8 cellular contexts compared by ENCODE assay signal in genomic region chr1:6025269-6026094, GRCh38. TPM values are rescaled to one million over a fixed set of nuclear protein-coding genes. Genes with fewer than 3 reads are reported as not detected.
DNase-seq lines count a peak whose midpoint lies in the region; ATAC-seq and TF ChIP-seq lines count a peak whose summit lies in the region.

No MANE protein-coding gene starts in this region.

- H3K4me1 ChIP-seq in foreskin keratinocyte: peaks cover 4% of the 10 kb centered on the region

- H3K27me3 Mint-ChIP-seq in stimulated activated naive B cell treated with anti-CD40 and anti-IgM and Interleukin-4, amounts not matched to agents 10 μg/mL and 1 μg/mL and 100 μg/mL, for 72 hours: no peaks in the 10 kb centered on the region

- peak overlapping the region; percentile 71 for H3K27ac ChIP-seq in foreskin keratinocyte

- peaks cover 7 to 8% of the 10 kb centered on the region in 2 donors for H3K9me3 Mint-ChIP-seq in stimulated activated naive B cell treated with anti-CD40 and anti-IgM and Interleukin-4, amounts not matched to agents 10 μg/mL and 1 μg/mL and 100 μg/mL, for 72 hours

- peaks cover 44 to 57% of the 10 kb centered on the region in 2 donors for H3K4me1 Mint-ChIP-seq in stimulated activated naive B cell treated with anti-CD40 and anti-IgM and Interleukin-4, amounts not matched to agents 10 μg/mL and 1 μg/mL and 100 μg/mL, for 72 hours

- ATAC-seq in foreskin keratinocyte: peak; percentile 77
- no peak for ATAC-seq in stimulated activated naive B cell treated with anti-CD40 and anti-IgM and Interleukin-4, amounts not matched to agents 10 μg/mL and 1 μg/mL and 100 μg/mL, for 72 hours (replicated peaks)
- ATAC-seq in GM21528 (IDR thresholded peaks at IDR 0.05; ENCODE audit: low FRiP score, unreplicated experiment): no peak
- ATAC-seq in HG02610 (IDR thresholded peaks at IDR 0.05; ENCODE audit: unreplicated experiment): no peak

- TF ChIP-seq CTCF in foreskin keratinocyte (conservative IDR thresholded peaks at IDR 0.05): no peak

- peak overlapping the region; percentile 94 to 98 for H3K4me3 Mint-ChIP-seq in stimulated activated naive B cell treated with anti-CD40 and anti-IgM and Interleukin-4, amounts not matched to agents 10 μg/mL and 1 μg/mL and 100 μg/mL, for 72 hours

- H3K36me3 Mint-ChIP-seq in stimulated activated naive B cell treated with anti-CD40 and anti-IgM and Interleukin-4, amounts not matched to agents 10 μg/mL and 1 μg/mL and 100 μg/mL, for 72 hours: peaks cover 29 to 44% of the 10 kb centered on the region in 2 donors

- peak overlapping the region; percentile 99 for H3K27ac Mint-ChIP-seq in stimulated activated naive B cell treated with anti-CD40 and anti-IgM and Interleukin-4, amounts not matched to agents 10 μg/mL and 1 μg/mL and 100 μg/mL, for 72 hours

- DNase-seq in NCI-H2171 treated with DMSO at 0.1 percent for 48 hours (lab: John Stamatoyannopoulos, UW) (peak; percentile 36), NCI-H2171 (lab: John Stamatoyannopoulos, UW) (no peak), SW480 (ENCODE audit: low spot score) (peak; percentile 70), foreskin keratinocyte (peak; percentile 53 to 78), NCI-H1092 (lab: John Stamatoyannopoulos, UW) (no peak)
- DNase-seq in stimulated activated naive B cell treated with anti-CD40 and anti-IgM and Interleukin-4, amounts not matched to agents 10 μg/mL and 1 μg/mL and 100 μg/mL, for 72 hours: peak; percentile 18

- peaks cover 7% of the 10 kb centered on the region for H3K27me3 ChIP-seq in foreskin keratinocyte

RNA-seq across cellular contexts. Expression of gene KCNAB2, which starts 20.2 kb away (rescaled TPM):
- 2.0 TPM in 2 replicates for total RNA-seq in foreskin keratinocyte
- polyA plus RNA-seq in foreskin keratinocyte: 1.8 and 2.0 TPM in 2 replicates

RNA-seq across cellular contexts. Expression of gene NPHP4, which starts 33.3 kb away (rescaled TPM):
- 7.4 and 9.2 TPM in 2 replicates for total RNA-seq in foreskin keratinocyte
- 3.9 and 4.8 TPM in 2 replicates for polyA plus RNA-seq in foreskin keratinocyte

Comparison
In these comparisons a context has a peak if more than half of its experiments do, and no peak if none do; other contexts are left out.
1. DNase-seq: peak in NCI-H2171 treated with DMSO at 0.1 percent for 48 hours (single experiment), SW480 (single experiment), foreskin keratinocyte (2 of 2) and stimulated activated naive B cell treated with anti-CD40 and anti-IgM and Interleukin-4, amounts not matched to agents 10 μg/mL and 1 μg/mL and 100 μg/mL, for 72 hours (single experiment); none in NCI-H2171 (single experiment) and NCI-H1092 (single experiment).